Comparison of ENCODE assay signal across 9 cellular contexts in genomic region chr5:150782850-150783249, GRCh38.
DNase-seq lines count a peak whose midpoint lies in the region; ATAC-seq and TF ChIP-seq lines count a peak whose summit lies in the region.
"Had no signal": no experiment of that assay in that cellular context is flagged by ENCODE, and none has a peak within 500 bp of the region (broad histone marks: within the 10 kb centered on the region; RNA-seq: fewer than 3 reads in every experiment).

No MANE protein-coding gene starts in this region.

- H3K9me3 ChIP-seq in Loucy (ENCODE audit: insufficient read depth, low read depth, low read length) = peaks cover 5% of the 10 kb centered on the region
- H3K9me3 ChIP-seq in neutrophil = no peaks in the 10 kb centered on the region

- peaks cover 12% of the 10 kb centered on the region for H3K36me3 ChIP-seq in Loucy (ENCODE audit: insufficient read depth, low read length)
- no peaks in the 10 kb centered on the region for H3K36me3 ChIP-seq in neutrophil

- H3K27ac ChIP-seq in C4-2B (peak overlapping the region; percentile 65), cingulate gyrus (ENCODE audit: low read depth, low read length) (peak overlapping the region; percentile 23), neutrophil (peak overlapping the region; percentile 75)

- H3K4me3 ChIP-seq in Loucy (ENCODE audit: low read length, poor library complexity, severe bottlenecking) (peak overlapping the region; percentile 94), neutrophil (ENCODE audit: low read depth in 1 of 2, low read length in 1 of 2) (no peak overlapping the region)

- DNase-seq in NCI-H345 (lab: John Stamatoyannopoulos, UW) = no peak
- DNase-seq in iPS-NIHi11 (ENCODE audit: low spot score) = no peak
- no peak for DNase-seq in RKO (ENCODE audit: low spot score)
- DNase-seq: posterior cingulate gyrus had no signal

- no peaks in the 10 kb centered on the region for H3K9me2 ChIP-seq in Loucy (replicated peaks; ENCODE audit: low read depth, low read length)

- H3K9ac ChIP-seq in Loucy (ENCODE audit: low read depth, low read length, poor library complexity, severe bottlenecking) = peak overlapping the region; percentile 97

- H3K27me3 ChIP-seq in Loucy (ENCODE audit: insufficient read depth, low read length, poor library complexity, severe bottlenecking) (peaks cover 7% of the 10 kb centered on the region), neutrophil (no peaks in the 10 kb centered on the region)

- TF ChIP-seq CTCF in C4-2B (conservative IDR thresholded peaks at IDR 0.05) (no peak), Loucy (conservative IDR thresholded peaks at IDR 0.05; ENCODE audit: low read length) (no peak), neutrophil (IDR thresholded peaks at IDR 0.05) (no peak)

- peaks cover 21% of the 10 kb centered on the region for H4K20me1 ChIP-seq in Loucy (ENCODE audit: insufficient read depth, low read length, poor library complexity, severe bottlenecking)

- no peak for ATAC-seq in HG03159 (IDR thresholded peaks at IDR 0.05; ENCODE audit: unreplicated experiment)

- H2AFZ ChIP-seq in Loucy (ENCODE audit: low read length) = no peak overlapping the region

- peak overlapping the region; percentile 95 for H3K4me2 ChIP-seq in Loucy (ENCODE audit: low read depth, low read length, poor library complexity, severe bottlenecking)

- peaks cover 60% of the 10 kb centered on the region for H3K4me1 ChIP-seq in Loucy (ENCODE audit: insufficient read depth, low read length, poor library complexity, severe bottlenecking)
- peaks cover 77 to 80% of the 10 kb centered on the region in 2 experiments for H3K4me1 ChIP-seq in neutrophil (ENCODE audit: control insufficient read depth in 1 of 2, insufficient read depth in 1 of 2, low read depth in 1 of 2, low read length in 1 of 2)

- H3F3A ChIP-seq in Loucy (ENCODE audit: low read depth) = peaks cover 22% of the 10 kb centered on the region

- H3K79me2 ChIP-seq in Loucy (ENCODE audit: insufficient read depth, low read length) = peaks cover 92% of the 10 kb centered on the region

Comparison
In these comparisons a context has a peak if more than half of its experiments do, and no peak if none do; other contexts are left out.
1. H3K27ac ChIP-seq: peak in every context shown above with its lines; median percentile 75 in neutrophil; 65 in C4-2B; 23 in cingulate gyrus.